ENCODE assay signal across 1 cellular context in the genomic region with DNA sequence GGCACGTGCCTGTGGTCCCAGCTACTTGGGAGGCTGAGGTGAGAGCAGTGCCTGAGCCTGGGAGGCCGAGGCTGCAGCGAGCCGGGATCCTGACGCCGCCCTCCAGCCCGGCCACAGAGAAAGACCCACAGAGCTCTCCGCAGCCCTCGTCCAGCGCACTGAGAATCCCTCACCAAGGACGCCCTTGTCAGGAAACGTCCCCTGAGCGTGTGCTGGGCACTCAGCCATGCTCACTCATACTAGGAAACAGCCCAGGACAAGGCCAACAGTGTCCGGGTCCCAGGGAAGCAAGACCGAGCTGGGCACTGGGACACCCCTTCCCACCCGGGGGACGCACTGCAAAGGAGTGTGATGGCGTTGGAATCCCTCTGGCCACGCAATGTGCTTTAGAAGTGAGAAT.
TF ChIP-seq lines count a peak whose summit lies in the region.

No MANE protein-coding gene starts in this region.

TF ChIP-seq in GM23338, 12 proteins besides CTCF, POLR2A, EP300 and RAD21 (continued from another document):
- no peak for TF ChIP-seq EZH2phosphoT487 (IDR thresholded peaks at IDR 0.05; ENCODE audit: unreplicated experiment)
- TF ChIP-seq, protein P1, sequence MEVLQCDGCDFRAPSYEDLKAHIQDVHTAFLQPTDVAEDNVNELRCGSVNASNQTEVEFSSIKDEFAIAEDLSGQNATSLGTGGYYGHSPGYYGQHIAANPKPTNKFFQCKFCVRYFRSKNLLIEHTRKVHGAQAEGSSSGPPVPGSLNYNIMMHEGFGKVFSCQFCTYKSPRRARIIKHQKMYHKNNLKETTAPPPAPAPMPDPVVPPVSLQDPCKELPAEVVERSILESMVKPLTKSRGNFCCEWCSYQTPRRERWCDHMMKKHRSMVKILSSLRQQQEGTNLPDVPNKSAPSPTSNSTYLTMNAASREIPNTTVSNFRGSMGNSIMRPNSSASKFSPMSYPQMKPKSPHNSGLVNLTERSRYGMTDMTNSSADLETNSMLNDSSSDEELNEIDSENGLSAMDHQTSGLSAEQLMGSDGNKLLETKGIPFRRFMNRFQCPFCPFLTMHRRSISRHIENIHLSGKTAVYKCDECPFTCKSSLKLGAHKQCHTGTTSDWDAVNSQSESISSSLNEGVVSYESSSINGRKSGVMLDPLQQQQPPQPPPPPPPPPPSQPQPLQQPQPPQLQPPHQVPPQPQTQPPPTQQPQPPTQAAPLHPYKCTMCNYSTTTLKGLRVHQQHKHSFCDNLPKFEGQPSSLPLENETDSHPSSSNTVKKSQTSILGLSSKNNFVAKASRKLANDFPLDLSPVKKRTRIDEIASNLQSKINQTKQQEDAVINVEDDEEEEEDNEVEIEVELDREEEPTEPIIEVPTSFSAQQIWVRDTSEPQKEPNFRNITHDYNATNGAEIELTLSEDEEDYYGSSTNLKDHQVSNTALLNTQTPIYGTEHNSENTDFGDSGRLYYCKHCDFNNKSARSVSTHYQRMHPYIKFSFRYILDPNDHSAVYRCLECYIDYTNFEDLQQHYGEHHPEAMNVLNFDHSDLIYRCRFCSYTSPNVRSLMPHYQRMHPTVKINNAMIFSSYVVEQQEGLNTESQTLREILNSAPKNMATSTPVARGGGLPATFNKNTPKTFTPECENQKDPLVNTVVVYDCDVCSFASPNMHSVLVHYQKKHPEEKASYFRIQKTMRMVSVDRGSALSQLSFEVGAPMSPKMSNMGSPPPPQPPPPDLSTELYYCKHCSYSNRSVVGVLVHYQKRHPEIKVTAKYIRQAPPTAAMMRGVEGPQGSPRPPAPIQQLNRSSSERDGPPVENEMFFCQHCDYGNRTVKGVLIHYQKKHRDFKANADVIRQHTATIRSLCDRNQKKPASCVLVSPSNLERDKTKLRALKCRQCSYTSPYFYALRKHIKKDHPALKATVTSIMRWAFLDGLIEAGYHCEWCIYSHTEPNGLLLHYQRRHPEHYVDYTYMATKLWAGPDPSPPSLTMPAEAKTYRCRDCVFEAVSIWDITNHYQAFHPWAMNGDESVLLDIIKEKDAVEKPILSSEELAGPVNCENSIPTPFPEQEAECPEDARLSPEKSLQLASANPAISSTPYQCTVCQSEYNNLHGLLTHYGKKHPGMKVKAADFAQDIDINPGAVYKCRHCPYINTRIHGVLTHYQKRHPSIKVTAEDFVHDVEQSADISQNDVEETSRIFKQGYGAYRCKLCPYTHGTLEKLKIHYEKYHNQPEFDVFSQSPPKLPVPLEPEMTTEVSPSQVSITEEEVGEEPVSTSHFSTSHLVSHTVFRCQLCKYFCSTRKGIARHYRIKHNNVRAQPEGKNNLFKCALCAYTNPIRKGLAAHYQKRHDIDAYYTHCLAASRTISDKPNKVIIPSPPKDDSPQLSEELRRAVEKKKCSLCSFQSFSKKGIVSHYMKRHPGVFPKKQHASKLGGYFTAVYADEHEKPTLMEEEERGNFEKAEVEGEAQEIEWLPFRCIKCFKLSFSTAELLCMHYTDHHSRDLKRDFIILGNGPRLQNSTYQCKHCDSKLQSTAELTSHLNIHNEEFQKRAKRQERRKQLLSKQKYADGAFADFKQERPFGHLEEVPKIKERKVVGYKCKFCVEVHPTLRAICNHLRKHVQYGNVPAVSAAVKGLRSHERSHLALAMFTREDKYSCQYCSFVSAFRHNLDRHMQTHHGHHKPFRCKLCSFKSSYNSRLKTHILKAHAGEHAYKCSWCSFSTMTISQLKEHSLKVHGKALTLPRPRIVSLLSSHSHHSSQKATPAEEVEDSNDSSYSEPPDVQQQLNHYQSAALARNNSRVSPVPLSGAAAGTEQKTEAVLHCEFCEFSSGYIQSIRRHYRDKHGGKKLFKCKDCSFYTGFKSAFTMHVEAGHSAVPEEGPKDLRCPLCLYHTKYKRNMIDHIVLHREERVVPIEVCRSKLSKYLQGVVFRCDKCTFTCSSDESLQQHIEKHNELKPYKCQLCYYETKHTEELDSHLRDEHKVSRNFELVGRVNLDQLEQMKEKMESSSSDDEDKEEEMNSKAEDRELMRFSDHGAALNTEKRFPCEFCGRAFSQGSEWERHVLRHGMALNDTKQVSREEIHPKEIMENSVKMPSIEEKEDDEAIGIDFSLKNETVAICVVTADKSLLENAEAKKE (CRISPR knock-in tag; IDR thresholded peaks at IDR 0.05): no peak
- no peak for TF ChIP-seq ZNF331 (CRISPR knock-in tag; IDR thresholded peaks at IDR 0.05; ENCODE audit: low read depth)
- TF ChIP-seq ZNF114 (CRISPR knock-in tag; IDR thresholded peaks at IDR 0.05): no peak
- no peak for TF ChIP-seq STAT1 (IDR thresholded peaks at IDR 0.05; ENCODE audit: unreplicated experiment)
- no peak for TF ChIP-seq POLR2AphosphoS5 (IDR thresholded peaks at IDR 0.05; ENCODE audit: low read depth)
- TF ChIP-seq CREB1 (CRISPR knock-in tag; IDR thresholded peaks at IDR 0.05; ENCODE audit: low read depth): no peak
- TF ChIP-seq, protein P2, sequence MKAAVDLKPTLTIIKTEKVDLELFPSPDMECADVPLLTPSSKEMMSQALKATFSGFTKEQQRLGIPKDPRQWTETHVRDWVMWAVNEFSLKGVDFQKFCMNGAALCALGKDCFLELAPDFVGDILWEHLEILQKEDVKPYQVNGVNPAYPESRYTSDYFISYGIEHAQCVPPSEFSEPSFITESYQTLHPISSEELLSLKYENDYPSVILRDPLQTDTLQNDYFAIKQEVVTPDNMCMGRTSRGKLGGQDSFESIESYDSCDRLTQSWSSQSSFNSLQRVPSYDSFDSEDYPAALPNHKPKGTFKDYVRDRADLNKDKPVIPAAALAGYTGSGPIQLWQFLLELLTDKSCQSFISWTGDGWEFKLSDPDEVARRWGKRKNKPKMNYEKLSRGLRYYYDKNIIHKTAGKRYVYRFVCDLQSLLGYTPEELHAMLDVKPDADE (IDR thresholded peaks at IDR 0.05): no peak
